33 cellular contexts compared by ENCODE assay signal in genomic region chrX:71082778-71083177, GRCh38. TPM values are rescaled to one million over a fixed set of nuclear protein-coding genes. Genes with fewer than 3 reads are reported as not detected.
"Had no signal": no experiment of that assay in that cellular context is flagged by ENCODE, and none has a peak within 500 bp of the region (broad histone marks: within the 10 kb centered on the region; RNA-seq: fewer than 3 reads in every experiment).

No MANE protein-coding gene starts in this region.

- H3K27me3 ChIP-seq: esophagus squamous epithelium, gastrocnemius medialis, left lung had no signal

- H3K36me3 ChIP-seq: esophagus squamous epithelium, gastrocnemius medialis, heart right ventricle, left lung, lower lobe of right lung had no signal

- H3K4me3 Mint-ChIP-seq: dendritic cell treated with granulocyte-macrophage colony-stimulating factor and Interleukin-4, amounts not matched to agents 40 ng/mL and 50 ng/mL, for 4 days; effector memory CD8-positive, alpha-beta T cell; endodermal cell; mesothelial cell of epicardium; naive B cell; naive thymus-derived CD8-positive, alpha-beta T cell had no signal

- FAIRE-seq: endometrium, islet of Langerhans, keratinocyte had no signal

- H3K27me3 Mint-ChIP-seq: dendritic cell treated with granulocyte-macrophage colony-stimulating factor and Interleukin-4, amounts not matched to agents 40 ng/mL and 50 ng/mL, for 4 days; effector memory CD8-positive, alpha-beta T cell; naive B cell; naive thymus-derived CD8-positive, alpha-beta T cell had no signal

- H3K4me1 Mint-ChIP-seq: endodermal cell, naive B cell had no signal

- DNase-seq: cortex of kidney; effector CD8-positive, alpha-beta T cell; effector memory CD8-positive, alpha-beta T cell; endodermal cell; erythroblast; esophagus squamous epithelium; foreskin fibroblast; foreskin melanocyte; gastrocnemius medialis; glutamatergic neuron; head of caudate nucleus; heart right ventricle; hippocampal formation; left cardiac atrium; left lung; left ventricle myocardium superior; lower lobe of right lung; mesenchymal stem cell; mucosa of descending colon; naive B cell; naive thymus-derived CD8-positive, alpha-beta T cell had no signal

- H3K4me1 ChIP-seq: esophagus squamous epithelium, gastrocnemius medialis, heart right ventricle, left lung, lower lobe of right lung had no signal

- H3K36me3 Mint-ChIP-seq: mesothelial cell of epicardium; naive B cell; naive thymus-derived CD8-positive, alpha-beta T cell had no signal

- H3K9me3 Mint-ChIP-seq: dendritic cell treated with granulocyte-macrophage colony-stimulating factor and Interleukin-4, amounts not matched to agents 40 ng/mL and 50 ng/mL, for 4 days; effector memory CD8-positive, alpha-beta T cell; naive thymus-derived CD8-positive, alpha-beta T cell had no signal

- H3K9me3 ChIP-seq: esophagus squamous epithelium, gastrocnemius medialis, heart right ventricle, left lung, lower lobe of right lung, mucosa of descending colon had no signal

- H3K27ac Mint-ChIP-seq: dendritic cell treated with granulocyte-macrophage colony-stimulating factor and Interleukin-4, amounts not matched to agents 40 ng/mL and 50 ng/mL, for 4 days; effector memory CD8-positive, alpha-beta T cell; endodermal cell; mesothelial cell of epicardium; naive B cell; naive thymus-derived CD8-positive, alpha-beta T cell had no signal

- H3K27ac ChIP-seq: epithelial cell of prostate, esophagus squamous epithelium, gastrocnemius medialis, heart right ventricle, left lung, lower lobe of right lung had no signal

- H3K4me3 ChIP-seq: esophagus squamous epithelium, gastrocnemius medialis, heart right ventricle, left lung, lower lobe of right lung, mucosa of descending colon had no signal

- ATAC-seq: effector memory CD8-positive, alpha-beta T cell; esophagus mucosa; gastrocnemius medialis; heart right ventricle; left cardiac atrium; left lung; left ventricle myocardium superior; lower lobe of right lung; mucosa of descending colon; naive thymus-derived CD8-positive, alpha-beta T cell had no signal

RNA-seq across cellular contexts. Expression of gene CXorf65, which starts 23.8 kb away (rescaled TPM):
- total RNA-seq: dermis microvascular lymphatic vessel endothelial cell, endodermal cell, esophagus mucosa, esophagus squamous epithelium, gastrocnemius medialis, glomerular endothelial cell, heart right ventricle, kidney epithelial cell, left cardiac atrium, left ventricle myocardium superior, lower lobe of right lung, lung microvascular endothelial cell, mesothelial cell of epicardium, myocyte had no signal
- polyA plus RNA-seq: heart right ventricle, keratinocyte had no signal

RNA-seq across cellular contexts. Expression of gene IL2RG, which starts 28.6 kb away (rescaled TPM):
- total RNA-seq: endodermal cell, lung microvascular endothelial cell, mesothelial cell of epicardium had no signal
